Comparison of ENCODE assay signal across 1 cellular context in the genomic region with DNA sequence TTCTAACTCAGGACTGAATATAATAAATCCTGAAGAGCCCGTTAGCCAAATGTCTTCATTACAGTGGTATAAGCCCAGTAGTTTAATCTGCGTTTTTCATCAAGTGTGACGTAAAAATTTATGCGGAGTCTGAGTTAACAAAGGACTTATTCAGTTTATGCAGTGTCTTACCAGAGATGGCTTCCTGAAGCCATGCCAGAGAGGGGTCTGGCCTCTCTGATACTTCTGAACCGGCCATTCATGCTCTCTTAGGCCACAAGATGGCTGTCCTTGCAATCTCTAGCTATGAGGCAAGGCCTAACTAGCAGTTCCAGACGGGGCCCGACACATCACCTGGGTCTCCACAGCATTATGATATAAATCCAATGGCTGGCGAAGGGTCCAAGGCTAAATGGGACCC.
TF ChIP-seq lines count a peak whose summit lies in the region.

No MANE protein-coding gene starts in this region.

TF ChIP-seq in SK-N-SH treated with all-trans-retinoic acid at 6 μM for 48 hours, 23 proteins besides CTCF, POLR2A, EP300 and RAD21 (continued from another document):
- TF ChIP-seq ESRRG (CRISPR knock-in tag; IDR thresholded peaks at IDR 0.05), result no peak
- TF ChIP-seq PPARA (CRISPR knock-in tag; IDR thresholded peaks at IDR 0.05; ENCODE audit: borderline replicate concordance), result no peak
- TF ChIP-seq ZFP3 (CRISPR knock-in tag; IDR thresholded peaks at IDR 0.05), result no peak
- TF ChIP-seq ISL1 (CRISPR knock-in tag; IDR thresholded peaks at IDR 0.05), result no peak
- TF ChIP-seq SNAI2 (CRISPR knock-in tag; IDR thresholded peaks at IDR 0.05), result no peak
- TF ChIP-seq ARNTL (CRISPR knock-in tag; IDR thresholded peaks at IDR 0.05; ENCODE audit: borderline replicate concordance, low read depth), result no peak
- TF ChIP-seq, protein P1, sequence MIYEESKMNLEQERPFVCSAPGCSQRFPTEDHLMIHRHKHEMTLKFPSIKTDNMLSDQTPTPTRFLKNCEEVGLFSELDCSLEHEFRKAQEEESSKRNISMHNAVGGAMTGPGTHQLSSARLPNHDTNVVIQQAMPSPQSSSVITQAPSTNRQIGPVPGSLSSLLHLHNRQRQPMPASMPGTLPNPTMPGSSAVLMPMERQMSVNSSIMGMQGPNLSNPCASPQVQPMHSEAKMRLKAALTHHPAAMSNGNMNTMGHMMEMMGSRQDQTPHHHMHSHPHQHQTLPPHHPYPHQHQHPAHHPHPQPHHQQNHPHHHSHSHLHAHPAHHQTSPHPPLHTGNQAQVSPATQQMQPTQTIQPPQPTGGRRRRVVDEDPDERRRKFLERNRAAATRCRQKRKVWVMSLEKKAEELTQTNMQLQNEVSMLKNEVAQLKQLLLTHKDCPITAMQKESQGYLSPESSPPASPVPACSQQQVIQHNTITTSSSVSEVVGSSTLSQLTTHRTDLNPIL (CRISPR knock-in tag; IDR thresholded peaks at IDR 0.05; ENCODE audit: low read depth), result no peak
- TF ChIP-seq ZFP30 (CRISPR knock-in tag; IDR thresholded peaks at IDR 0.05), result no peak
- no peak for TF ChIP-seq OSR1 (CRISPR knock-in tag; IDR thresholded peaks at IDR 0.05)
- no peak for TF ChIP-seq TOX (CRISPR knock-in tag; IDR thresholded peaks at IDR 0.05; ENCODE audit: borderline replicate concordance)
- no peak for TF ChIP-seq ZNF70 (CRISPR knock-in tag; IDR thresholded peaks at IDR 0.05)
- TF ChIP-seq GLIS3 (CRISPR knock-in tag; IDR thresholded peaks at IDR 0.05), result no peak
